Comparison of ENCODE assay signal across 14 cellular contexts in genomic region chr5:67731886-67732285, GRCh38.
DNase-seq lines count a peak whose midpoint lies in the region; ATAC-seq lines count a peak whose summit lies in the region.
"Had no signal": no experiment of that assay in that cellular context is flagged by ENCODE, and none has a peak within 500 bp of the region (broad histone marks: within the 10 kb centered on the region; RNA-seq: fewer than 3 reads in every experiment).

No MANE protein-coding gene starts in this region.

- ATAC-seq in GM21529 (IDR thresholded peaks at IDR 0.05; ENCODE audit: unreplicated experiment), result no peak

- peak; percentile 16 for DNase-seq in NCI-H146 treated with DMSO at 0.1 percent for 48 hours (lab: John Stamatoyannopoulos, UW; ENCODE audit: unreplicated experiment)
- DNase-seq in foreskin melanocyte, result peak; percentile 77
- DNase-seq in midbrain (lab: John Stamatoyannopoulos, UW), result peak; percentile 79
- DNase-seq in superior temporal gyrus (ENCODE audit: extremely low spot score), result peak; percentile 94
- DNase-seq in stimulated activated CD4-positive, alpha-beta T cell treated with anti-CD3 and anti-CD28 coated beads, Interleukin-2, amount 100 ng/mL, for 48 hours, result no peak
- DNase-seq in NCI-H187 treated with DMSO at 0.1 percent for 48 hours (lab: John Stamatoyannopoulos, UW), result no peak
- DNase-seq: ACHN; GDM1; NCI-H1105 treated with DMSO at 0.1 percent for 48 hours; NCI-H187; NCI-H748 treated with DMSO at 0.1 percent for 48 hours; NK-92 treated with Interleukin-12 subunit alpha and Interleukin-12 subunit beta, amount 100 ng/mL, for 24 hours; Right ventricle myocardium superior had no signal

Comparison
In these comparisons a context has a peak if more than half of its experiments do, and no peak if none do; other contexts are left out.
1. DNase-seq: peak in NCI-H146 treated with DMSO at 0.1 percent for 48 hours (single experiment), foreskin melanocyte (single experiment), midbrain (single experiment) and superior temporal gyrus (single experiment); none in stimulated activated CD4-positive, alpha-beta T cell treated with anti-CD3 and anti-CD28 coated beads, Interleukin-2, amount 100 ng/mL, for 48 hours (0 of 2) and NCI-H187 treated with DMSO at 0.1 percent for 48 hours (single experiment).